ENCODE assay signal across 1 cellular context in genomic region chr17:7251330-7252175, GRCh38.
A peak's percentile ranks its signal among the peaks of the same experiment; 100 is the strongest.
TF ChIP-seq lines count a peak whose summit lies in the region.

Gene CTDNEP1 (minus strand): TSS chr17:7251734. CDS start chr17:7251296, 438 bp downstream.

TF ChIP-seq in GM12878, 131 proteins besides CTCF, POLR2A, EP300 and RAD21 (continued from another document):
- TF ChIP-seq ZNF687 (IDR thresholded peaks at IDR 0.05) = 0 out of 2 replicates have a peak, but pooled peaks have one; percentile 15
- TF ChIP-seq SMAD5 (IDR thresholded peaks at IDR 0.05; ENCODE audit: low read depth) = peak; percentile 15; the same call in 1 of the 2 replicates
- no peak for TF ChIP-seq NFIC (IDR thresholded peaks at IDR 0.05; ENCODE audit: low read depth, low read length)
- TF ChIP-seq PBX3 (IDR thresholded peaks at IDR 0.05; ENCODE audit: insufficient replicate concordance, low read depth, low read length) = no peak
- no peak for TF ChIP-seq IRF5 (IDR thresholded peaks at IDR 0.05; ENCODE audit: borderline replicate concordance)
- TF ChIP-seq TAF1 (IDR thresholded peaks at IDR 0.05; ENCODE audit: borderline replicate concordance, low read depth, low read length) = peak; percentile 85
- TF ChIP-seq IRF3 (IDR thresholded peaks at IDR 0.05) = no peak
- peak; percentile 68; the same call in 1 of the 2 replicates for TF ChIP-seq TCF12 (IDR thresholded peaks at IDR 0.05; ENCODE audit: low read depth, low read length)
- no peak for TF ChIP-seq ATF7 (IDR thresholded peaks at IDR 0.05; ENCODE audit: low read depth)
- TF ChIP-seq SPI1 (IDR thresholded peaks at IDR 0.05; ENCODE audit: borderline replicate concordance, insufficient read depth, low read depth, low read length) = peak; percentile 71
- peak; percentile 98 for TF ChIP-seq YY1 (IDR thresholded peaks at IDR 0.05; ENCODE audit: low read depth, low read length)
- TF ChIP-seq ESRRA (IDR thresholded peaks at IDR 0.05; ENCODE audit: low read length) = no peak
- peak; percentile 35 for TF ChIP-seq NRF1 (conservative IDR thresholded peaks at IDR 0.05; ENCODE audit: low read depth, low read length)
- peak; percentile 31 for TF ChIP-seq SIX5 (IDR thresholded peaks at IDR 0.05; ENCODE audit: low read depth, low read length, severe bottlenecking)
- 0 out of 3 replicates have a peak, but pooled peaks of 1 of the 2 experiments have one; percentile 3 for TF ChIP-seq EGR1 (IDR thresholded peaks at IDR 0.05; ENCODE audit: borderline replicate concordance in 1 of 2, low read depth in 2 of 2, low read length in 2 of 2)
